Comparison of ENCODE assay signal across 9 cellular contexts in genomic region chr11:104798794-104799193, GRCh38.
DNase-seq lines count a peak whose midpoint lies in the region; ATAC-seq and TF ChIP-seq lines count a peak whose summit lies in the region.
"Had no signal": no experiment of that assay in that cellular context is flagged by ENCODE, and none has a peak within 500 bp of the region (broad histone marks: within the 10 kb centered on the region; RNA-seq: fewer than 3 reads in every experiment).

No MANE protein-coding gene starts in this region.

- H3K36me3 ChIP-seq in muscle layer of duodenum (ENCODE audit: control insufficient read depth in 1 of 2, insufficient read depth in 2 of 2, low read length in 2 of 2), result no peaks in the 10 kb centered on the region

- CTCF ChIA-PET in HEK293T (lab: Yijun Ruan, JAX), result no interaction called here

- no peaks in the 10 kb centered on the region for H3K27me3 Mint-ChIP-seq in nephron progenitor cell (ENCODE audit: low read depth, poor library complexity)

- TF ChIP-seq CTCF in nephron progenitor cell (IDR thresholded peaks at IDR 0.05), result no peak

- H3K9me3 ChIP-seq in muscle layer of duodenum (ENCODE audit: control insufficient read depth in 1 of 2, low read length in 2 of 2), result peaks cover 0 to 5% of the 10 kb centered on the region in 2 donors

- H3K4me1 ChIP-seq in muscle layer of duodenum (ENCODE audit: control insufficient read depth in 1 of 2, insufficient read depth in 2 of 2, low read length in 2 of 2), result peaks cover 0 to 7% of the 10 kb centered on the region in 2 donors

- no peaks in the 10 kb centered on the region for H3K9me3 Mint-ChIP-seq in nephron progenitor cell

- POLR2A ChIA-PET in HEK293T (lab: Yijun Ruan, JAX), result no interaction called here

- H3K36me3 Mint-ChIP-seq in nephron progenitor cell (ENCODE audit: low read depth), result no peaks in the 10 kb centered on the region

- no peaks in the 10 kb centered on the region for H3K27me3 ChIP-seq in muscle layer of duodenum (ENCODE audit: low read depth, low read length)

- peak; percentile 66 for ATAC-seq in GM18909 (IDR thresholded peaks at IDR 0.05; ENCODE audit: poor library complexity, unreplicated experiment)
- peak; percentile 73 for ATAC-seq in HG02623 (IDR thresholded peaks at IDR 0.05; ENCODE audit: unreplicated experiment)

- H3K27ac ChIP-seq in muscle layer of duodenum (ENCODE audit: low read length), result no peak overlapping the region

- peak overlapping the region; percentile 34 to 45 for H3K4me3 ChIP-seq in muscle layer of duodenum (ENCODE audit: low read depth in 1 of 2, low read length in 2 of 2)

- H3K4me3 Mint-ChIP-seq in nephron progenitor cell, result no peak overlapping the region

- H3K27ac Mint-ChIP-seq in nephron progenitor cell, result no peak overlapping the region

- H3K4me1 Mint-ChIP-seq in nephron progenitor cell, result peaks cover 4% of the 10 kb centered on the region

- DNase-seq in NOMO-1 treated with dmso at 0.1 percent for 144 hours (lab: John Stamatoyannopoulos, UW; ENCODE audit: unreplicated experiment) (peak; percentile 2), mesenteric fat pad (ENCODE audit: low spot score) (no peak), HEK293T (ENCODE audit: extremely low spot score) (no peak), nephron progenitor cell (no peak)
- DNase-seq in effector CD4-positive, alpha-beta T cell, result no peak
- DNase-seq: NCI-H2227 treated with DMSO at 0.1 percent for 48 hours had no signal

TF ChIP-seq in HEK293T, 16 proteins besides CTCF, POLR2A, EP300 and RAD21:
- TF ChIP-seq SUZ12 (IDR thresholded peaks at IDR 0.05), result no peak
- no peak for TF ChIP-seq BHLHE40 (IDR thresholded peaks at IDR 0.05; ENCODE audit: borderline replicate concordance)
- TF ChIP-seq ZNF384 (IDR thresholded peaks at IDR 0.05), result no peak
- no peak for TF ChIP-seq HDGF (IDR thresholded peaks at IDR 0.05; ENCODE audit: borderline replicate concordance)
- no peak for TF ChIP-seq SP1 (IDR thresholded peaks at IDR 0.05)
- no peak for TF ChIP-seq L3MBTL2 (conservative IDR thresholded peaks at IDR 0.05)
- TF ChIP-seq FOXA1 (IDR thresholded peaks at IDR 0.05), result no peak
- TF ChIP-seq ELF4 (IDR thresholded peaks at IDR 0.05), result no peak
